ENCODE assay signal across 27 cellular contexts in genomic region chr11:8886332-8886731, GRCh38.
DNase-seq lines count a peak whose midpoint lies in the region; ATAC-seq and FAIRE-seq lines count a peak whose summit lies in the region.
"Had no signal": no experiment of that assay in that cellular context is flagged by ENCODE, and none has a peak within 500 bp of the region (broad histone marks: within the 10 kb centered on the region; RNA-seq: fewer than 3 reads in every experiment).

No MANE protein-coding gene starts in this region.

- no peak for ATAC-seq in GM19351 (IDR thresholded peaks at IDR 0.05; ENCODE audit: unreplicated experiment)
- ATAC-seq: activated naive CD8-positive, alpha-beta T cell treated with anti-CD3 and anti-CD28 coated beads, Interleukin-2, amount 50 U/mL, for 24 hours; activated T-cell treated with anti-CD3 and anti-CD28 coated beads, Interleukin-2, amount 50 U/mL, for 4 hours; GM12878; HepG2; upper lobe of right lung had no signal

- DNase-seq in DMS53 treated with DMSO at 0.1 percent for 48 hours (lab: John Stamatoyannopoulos, UW; ENCODE audit: unreplicated experiment): peak; percentile 47
- peak; percentile 37 for DNase-seq in NCI-H1092 (lab: John Stamatoyannopoulos, UW)
- DNase-seq in NCI-H69 (lab: John Stamatoyannopoulos, UW): peak; percentile 56
- peak; percentile 16 for DNase-seq in fibroblast of gingiva (ENCODE audit: low read depth)
- no peak for DNase-seq in D341Med (ENCODE audit: low spot score)
- no peak for DNase-seq in urothelium cell line (ENCODE audit: low spot score)
- DNase-seq: activated CD4-positive, alpha-beta T cell treated with anti-CD3 and anti-CD28 coated beads, Interleukin-2, amount 10 ng/mL, durations not matched to agents 24 days and 14 days; activated gamma-delta T cell treated with Interleukin-2 at 50 U/mL for 16 hours; activated naive CD8-positive, alpha-beta T cell treated with anti-CD3 and anti-CD28 coated beads, Interleukin-2, amount 50 U/mL, for 24 hours; activated T-cell treated with anti-CD3 and anti-CD28 coated beads, Interleukin-2, amount 50 U/mL, for 4 hours; Caco-2; cerebellar nuclear complex; EL; GOT3; islet precursor cell; Kasumi-1; left ventricle myocardium inferior; naive B cell; NCI-H187 treated with DMSO at 0.1 percent for 48 hours; NCI-H82; sigmoid colon; stimulated activated CD4-positive, alpha-beta T cell treated with anti-CD3 and anti-CD28 coated beads, Interleukin-15, amount 100 ng/mL, for 24 hours; stimulated activated naive CD4-positive, alpha-beta T cell; upper lobe of right lung had no signal

- FAIRE-seq in urothelium cell line (lab: Jason Lieb, UNC): no peak
- FAIRE-seq: GM12878, HepG2 had no signal

Comparison
In these comparisons a context has a peak if more than half of its experiments do, and no peak if none do; other contexts are left out.
1. DNase-seq: peak in DMS53 treated with DMSO at 0.1 percent for 48 hours (single experiment), NCI-H1092 (single experiment), NCI-H69 (single experiment) and fibroblast of gingiva (single experiment); none in D341Med (single experiment) and urothelium cell line (single experiment).